ENCODE assay signal across 9 cellular contexts in the genomic region with DNA sequence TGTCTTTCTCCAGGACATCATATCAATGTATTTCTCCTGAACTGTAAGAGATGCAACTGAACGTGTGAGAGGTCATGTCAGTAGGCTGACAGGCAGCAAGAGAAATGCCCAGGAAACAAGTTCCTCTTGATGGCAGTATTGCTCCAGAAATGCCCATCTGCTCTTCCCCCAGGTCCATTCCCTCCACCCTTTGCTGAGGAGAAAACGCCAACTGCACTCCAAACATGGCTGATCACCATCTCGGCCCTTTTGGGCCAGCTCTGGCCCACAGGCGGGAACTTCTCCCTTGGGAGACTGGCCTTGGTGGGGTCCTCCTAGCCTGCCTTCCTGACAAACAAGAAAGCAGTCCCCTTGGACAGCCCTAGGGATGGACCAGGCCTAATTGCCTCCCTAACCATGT.
A peak's percentile ranks its signal among the peaks of the same experiment; 100 is the strongest.
DNase-seq lines count a peak whose midpoint lies in the region; ATAC-seq and TF ChIP-seq lines count a peak whose summit lies in the region.
"Had no signal": no experiment of that assay in that cellular context is flagged by ENCODE, and none has a peak within 500 bp of the region (broad histone marks: within the 10 kb centered on the region; RNA-seq: fewer than 3 reads in every experiment).

No MANE protein-coding gene starts in this region.

- no peaks in the 10 kb centered on the region; the same call in 1 of the 2 replicates for H3K36me3 ChIP-seq in GM06990 (ENCODE audit: control insufficient read depth, insufficient read depth, low read length)
- H3K36me3 ChIP-seq in CD8-positive, alpha-beta T cell (ENCODE audit: insufficient read depth, low read length) = no peaks in the 10 kb centered on the region
- no peaks in the 10 kb centered on the region for H3K36me3 ChIP-seq in hepatocyte (replicated peaks; ENCODE audit: insufficient read depth, low read depth)

- H3K27ac Mint-ChIP-seq in CD8-positive, alpha-beta T cell = no peak overlapping the region

- H3K27me3 Mint-ChIP-seq in CD8-positive, alpha-beta T cell (ENCODE audit: low read depth) = no peaks in the 10 kb centered on the region

- CTCF ChIA-PET in CD8-positive, alpha-beta T cell (lab: Charles Lee) = no interaction called here

- ATAC-seq in CD8-positive, alpha-beta T cell = no peak
- no peak for ATAC-seq in HG03196 (IDR thresholded peaks at IDR 0.05; ENCODE audit: unreplicated experiment)

- H3K4me2 ChIP-seq in hepatocyte = no peak overlapping the region

- peaks cover 6% of the 10 kb centered on the region for H3K79me2 ChIP-seq in hepatocyte

- no peak overlapping the region for H3K4me3 Mint-ChIP-seq in CD8-positive, alpha-beta T cell

- H3K4me1 ChIP-seq in CD8-positive, alpha-beta T cell (ENCODE audit: insufficient read depth, low read length) = no peaks in the 10 kb centered on the region
- H3K4me1 ChIP-seq in hepatocyte (ENCODE audit: insufficient read depth) = no peaks in the 10 kb centered on the region

- WGBS in hepatocyte (ENCODE audit: low lambda C conversion rate, missing lambda C conversion rate) = 67% methylated on average over 4 of the region's 4 CpGs

- H3K27me3 ChIP-seq in GM06990 (replicated peaks; ENCODE audit: control insufficient read depth, insufficient read depth, low read length) (no peaks in the 10 kb centered on the region), hepatocyte (no peaks in the 10 kb centered on the region)
- H3K27me3 ChIP-seq in CD8-positive, alpha-beta T cell (ENCODE audit: insufficient read depth, low read length) = no peaks in the 10 kb centered on the region

- DNase-seq in GM06990 (ENCODE audit: extremely low read depth, insufficient read length) (no peak), HK-2 (ENCODE audit: unreplicated experiment) (peak; percentile 16), RPMI8226 (peak; percentile 42), medulla oblongata (ENCODE audit: extremely low spot score) (peak; percentile 48), hepatocyte (ENCODE audit: low spot score) (no peak)
- no peak for DNase-seq in stimulated activated CD4-positive, alpha-beta T cell treated with anti-CD3 and anti-CD28 coated beads, Interleukin-4, amount 100 ng/mL, for 1 hour
- DNase-seq in CD8-positive, alpha-beta T cell = no peak

- no peak overlapping the region for H2AFZ ChIP-seq in hepatocyte

- H3K9me3 ChIP-seq in CD8-positive, alpha-beta T cell (ENCODE audit: low read length) = no peaks in the 10 kb centered on the region
- peaks cover 12% of the 10 kb centered on the region for H3K9me3 ChIP-seq in hepatocyte (ENCODE audit: low read depth)

- H3K4me1 Mint-ChIP-seq in CD8-positive, alpha-beta T cell (ENCODE audit: low read depth) = no peaks in the 10 kb centered on the region

- no peaks in the 10 kb centered on the region for H3K9me3 Mint-ChIP-seq in CD8-positive, alpha-beta T cell

- H4K20me1 ChIP-seq in hepatocyte (ENCODE audit: insufficient read depth, poor library complexity, severe bottlenecking) = no peaks in the 10 kb centered on the region

- intact Hi-C loops in CD8-positive, alpha-beta T cell (cut with DNase I, micrococcal nuclease) = no loop called here

- TF ChIP-seq CTCF in GM06990 (IDR thresholded peaks at IDR 0.05; ENCODE audit: insufficient read depth, low read length, poor library complexity, severe bottlenecking) (peak; percentile 58), hepatocyte (IDR thresholded peaks at IDR 0.05; ENCODE audit: poor library complexity) (no peak)
- TF ChIP-seq CTCF in CD8-positive, alpha-beta T cell (IDR thresholded peaks at IDR 0.05) = no peak

- no peaks in the 10 kb centered on the region for H3K9me2 ChIP-seq in hepatocyte (replicated peaks; ENCODE audit: insufficient read depth)

- H3K4me3 ChIP-seq in GM06990 (replicated peaks; ENCODE audit: low read depth, low read length) (no peak overlapping the region), hepatocyte (no peak overlapping the region)
- H3K4me3 ChIP-seq in CD8-positive, alpha-beta T cell (ENCODE audit: low read depth, low read length) = no peak overlapping the region

- POLR2A ChIA-PET in CD8-positive, alpha-beta T cell (lab: Charles Lee) = no interaction called here

- no peaks in the 10 kb centered on the region for H3K36me3 Mint-ChIP-seq in CD8-positive, alpha-beta T cell

- no peak overlapping the region for H3K27ac ChIP-seq in CD8-positive, alpha-beta T cell (ENCODE audit: low read depth, low read length)
- H3K27ac ChIP-seq in hepatocyte = no peak overlapping the region
- H3K27ac ChIP-seq: HL-60 had no signal

Comparison
In these comparisons a context has a peak if more than half of its experiments do, and no peak if none do; other contexts are left out.
1. DNase-seq: peak in HK-2 (single experiment), RPMI8226 (single experiment) and medulla oblongata (single experiment); none in GM06990 (single experiment), stimulated activated CD4-positive, alpha-beta T cell treated with anti-CD3 and anti-CD28 coated beads, Interleukin-4, amount 100 ng/mL, for 1 hour (single experiment), CD8-positive, alpha-beta T cell (0 of 7) and hepatocyte (single experiment).